ENCODE assay signal across 9 cellular contexts in the genomic region with DNA sequence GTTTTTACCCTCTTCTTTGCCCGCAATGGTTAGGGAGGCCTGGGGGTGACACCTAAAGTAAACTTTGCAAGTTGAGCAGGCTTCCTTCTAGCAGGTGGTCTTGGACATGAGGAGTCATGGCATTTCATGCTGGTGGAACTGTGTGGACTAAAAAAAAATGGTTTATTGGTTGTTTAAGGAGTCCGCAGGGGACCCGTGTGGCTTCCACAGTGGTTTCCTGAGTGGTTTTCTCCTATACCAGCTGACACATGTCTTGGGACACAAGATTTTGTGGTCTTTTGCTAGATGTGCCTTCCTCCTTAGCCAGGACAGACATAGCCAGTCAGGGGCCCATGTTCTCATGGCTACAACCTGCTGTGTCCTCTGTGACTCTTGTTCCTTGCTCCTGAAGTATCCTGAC. TPM values are rescaled to one million over a fixed set of nuclear protein-coding genes. Genes with fewer than 3 reads are reported as not detected.
DNase-seq lines count a peak whose midpoint lies in the region; ATAC-seq, FAIRE-seq and TF ChIP-seq lines count a peak whose summit lies in the region.
"Had no signal": no experiment of that assay in that cellular context is flagged by ENCODE, and none has a peak within 500 bp of the region (broad histone marks: within the 10 kb centered on the region; RNA-seq: fewer than 3 reads in every experiment).

No MANE protein-coding gene starts in this region.

- peak overlapping the region; percentile 80 to 90 for H3K4me3 Mint-ChIP-seq in H9
- H3K4me3 Mint-ChIP-seq in activated T-helper 2 cell treated with anti-CD3 and anti-CD28 coated beads, Interferon-gamma antibody, Interleukin-2, Interleukin-4, amounts not matched to agents 10 μg/mL and 5 μg/mL and 100 μg/mL, durations not matched to agents 14 hours and 24 hours and 36 hours (ENCODE audit: low read depth) = peak overlapping the region; percentile 85

- no peak for FAIRE-seq in A549 (lab: Jason Lieb, UNC)

- TF ChIP-seq CTCF in A549 (IDR thresholded peaks at IDR 0.05) = no peak
- TF ChIP-seq CTCF in H9 (conservative IDR thresholded peaks at IDR 0.05) = no peak
- no peak for TF ChIP-seq CTCF in liver (IDR thresholded peaks at IDR 0.05; ENCODE audit: low read depth, low read length, missing input control)
- no peak for TF ChIP-seq CTCF in foreskin keratinocyte (conservative IDR thresholded peaks at IDR 0.05)

- TF ChIP-seq RAD21 in A549 (conservative IDR thresholded peaks at IDR 0.05 in 1 of 2, IDR thresholded peaks at IDR 0.05 in 1 of 2) (no peak), liver (IDR thresholded peaks at IDR 0.05) (no peak)

- no peak overlapping the region for H2AFZ ChIP-seq in H9 (ENCODE audit: low read length)

- H3K9ac ChIP-seq in H9 (ENCODE audit: extremely low read depth, insufficient read length, low read length) = no peak overlapping the region
- no peak overlapping the region for H3K9ac ChIP-seq in liver (ENCODE audit: low read depth in 1 of 2, low read length in 2 of 2)

- no peak overlapping the region for H3K14ac ChIP-seq in H9 (ENCODE audit: insufficient read depth, low read length)

- no peak overlapping the region for H2BK20ac ChIP-seq in H9 (ENCODE audit: low read depth, low read length, poor library complexity, severe bottlenecking)

- no peak overlapping the region for H3K27ac ChIP-seq in A549
- H3K27ac ChIP-seq in H9 (ENCODE audit: insufficient read length, low read depth, low read length) = no peak overlapping the region
- H3K27ac ChIP-seq in liver (ENCODE audit: low read depth in 1 of 2, low read length in 2 of 2) = no peak overlapping the region
- no peak overlapping the region for H3K27ac ChIP-seq in foreskin keratinocyte

- TF ChIP-seq EP300 in A549 (IDR thresholded peaks at IDR 0.05) = no peak

- H3K9me3 ChIP-seq in A549 (peaks cover 85% of the 10 kb centered on the region), H9 (ENCODE audit: control insufficient read depth, low read depth, low read length) (no peaks in the 10 kb centered on the region), liver (ENCODE audit: control insufficient read depth in 4 of 4, low read length in 3 of 4) (peaks cover 5 to 25% (median 21%) of the 10 kb centered on the region in 4 donors)

- no peak overlapping the region for H4K91ac ChIP-seq in H9 (ENCODE audit: insufficient read length, low read depth, low read length)

- CTCF ChIA-PET in A549 (lab: Yijun Ruan, JAX) = interaction anchor here (1.1 kb wide), 1 partner anchor 10 kb away, joined by 3 read pairs; no protein-coding TSS in a partner anchor

- no peaks in the 10 kb centered on the region for H3K27me3 ChIP-seq in H9 (ENCODE audit: insufficient read depth, low read length)
- H3K27me3 ChIP-seq in liver (ENCODE audit: control insufficient read depth in 4 of 4, insufficient read depth in 4 of 4, low read length in 3 of 4) = no peaks in the 10 kb centered on the region
- peaks cover 8% of the 10 kb centered on the region for H3K27me3 ChIP-seq in foreskin keratinocyte

- H3K18ac ChIP-seq in H9 (ENCODE audit: insufficient read length, low read depth, low read length) = no peak overlapping the region

- H2BK120ac ChIP-seq in H9 (ENCODE audit: low read depth, low read length, poor library complexity, severe bottlenecking) = no peak overlapping the region

- H2AK5ac ChIP-seq in H9 (ENCODE audit: insufficient read length, low read length) = no peak overlapping the region

- H3K4me1 ChIP-seq in A549 = no peaks in the 10 kb centered on the region
- no peaks in the 10 kb centered on the region for H3K4me1 ChIP-seq in H9 (ENCODE audit: insufficient read depth, low read length)
- H3K4me1 ChIP-seq in liver (ENCODE audit: control insufficient read depth in 4 of 4, insufficient read depth in 4 of 4, low read length in 3 of 4) = peaks cover 2 to 18% (median 13%) of the 10 kb centered on the region in 4 donors
- peaks cover 6% of the 10 kb centered on the region for H3K4me1 ChIP-seq in foreskin keratinocyte

- peaks cover 23 to 31% of the 10 kb centered on the region in 2 experiments for H3K4me1 Mint-ChIP-seq in H9
- H3K4me1 Mint-ChIP-seq in activated T-helper 2 cell treated with anti-CD3 and anti-CD28 coated beads, Interferon-gamma antibody, Interleukin-2, Interleukin-4, amounts not matched to agents 10 μg/mL and 5 μg/mL and 100 μg/mL, durations not matched to agents 14 hours and 24 hours and 36 hours (ENCODE audit: low read depth) = peaks cover 25% of the 10 kb centered on the region

- WGBS in A549 (ENCODE audit: missing lambda C conversion rate) = 92% methylated on average over 3 of the region's 3 CpGs
- WGBS in H9 (ENCODE audit: extremely low coverage, insufficient read length, low lambda C conversion rate) = no CpG with 5 or more reads among the region's 3 CpGs
- WGBS in liver = 83% methylated on average over 3 of the region's 3 CpGs

- no peaks in the 10 kb centered on the region for H3K9me3 Mint-ChIP-seq in H9
- H3K9me3 Mint-ChIP-seq in activated T-helper 2 cell treated with anti-CD3 and anti-CD28 coated beads, Interferon-gamma antibody, Interleukin-2, Interleukin-4, amounts not matched to agents 10 μg/mL and 5 μg/mL and 100 μg/mL, durations not matched to agents 14 hours and 24 hours and 36 hours = peaks cover 36% of the 10 kb centered on the region

- no peak overlapping the region for H4K8ac ChIP-seq in H9 (replicated peaks; ENCODE audit: insufficient read length, low read depth, low read length)

- H2BK5ac ChIP-seq in H9 (ENCODE audit: insufficient read length, low read length) = no peak overlapping the region

- H3K4me2 ChIP-seq in A549 = peak overlapping the region; percentile 82
- peak overlapping the region; percentile 81 for H3K4me2 ChIP-seq in H9 (ENCODE audit: insufficient read depth, insufficient read length, low read length)

- H4K20me1 ChIP-seq in H9 (ENCODE audit: control insufficient read depth, insufficient read depth, insufficient read length) = no peaks in the 10 kb centered on the region

- POLR2A ChIA-PET in A549 (lab: Yijun Ruan, JAX) = no interaction called here

- H3K27me3 Mint-ChIP-seq in H9 (ENCODE audit: low read depth) = peaks cover 2% of the 10 kb centered on the region; the same call in 1 of the 2 replicates
- H3K27me3 Mint-ChIP-seq in activated T-helper 2 cell treated with anti-CD3 and anti-CD28 coated beads, Interferon-gamma antibody, Interleukin-2, Interleukin-4, amounts not matched to agents 10 μg/mL and 5 μg/mL and 100 μg/mL, durations not matched to agents 14 hours and 24 hours and 36 hours (ENCODE audit: low read depth) = peaks cover under 1% of the 10 kb centered on the region

- H3K23me2 ChIP-seq in H9 (ENCODE audit: insufficient read length, low read depth, low read length, poor library complexity, severe bottlenecking) = no peaks in the 10 kb centered on the region

- H3K23ac ChIP-seq in H9 (ENCODE audit: insufficient read length, low read depth, low read length) = no peak overlapping the region

- peaks cover 2% of the 10 kb centered on the region; the same call in 1 of the 2 replicates for H3K79me2 ChIP-seq in H9 (ENCODE audit: insufficient read depth, low read length)

- H3T11ph ChIP-seq in H9 (ENCODE audit: low read length) = no peak overlapping the region

- no peak for ATAC-seq in A549
- no peak for ATAC-seq in HG03469 (IDR thresholded peaks at IDR 0.05; ENCODE audit: unreplicated experiment)
- ATAC-seq in foreskin keratinocyte = no peak
- ATAC-seq in HG03095 (IDR thresholded peaks at IDR 0.05; ENCODE audit: unreplicated experiment) = no peak

- no peak overlapping the region for H4K5ac ChIP-seq in H9 (ENCODE audit: insufficient read length, low read depth, low read length)

- H3K56ac ChIP-seq in H9 (ENCODE audit: insufficient read length, low read depth, low read length) = no peak overlapping the region

- H2BK15ac ChIP-seq in H9 (ENCODE audit: low read depth, low read length) = no peak overlapping the region

- H3K79me1 ChIP-seq in H9 (ENCODE audit: insufficient read depth, low read depth, low read length, poor library complexity, severe bottlenecking) = no peaks in the 10 kb centered on the region

- H3K36me3 Mint-ChIP-seq in H9 (ENCODE audit: insufficient read depth in 1 of 3, low read depth in 3 of 3) = peaks cover 5 to 26% (median 24%) of the 10 kb centered on the region in 3 experiments
- peaks cover 46% of the 10 kb centered on the region for H3K36me3 Mint-ChIP-seq in activated T-helper 2 cell treated with anti-CD3 and anti-CD28 coated beads, Interferon-gamma antibody, Interleukin-2, Interleukin-4, amounts not matched to agents 10 μg/mL and 5 μg/mL and 100 μg/mL, durations not matched to agents 14 hours and 24 hours and 36 hours (ENCODE audit: low read depth)

- intact Hi-C loops in activated T-helper 2 cell treated with anti-CD3 and anti-CD28 coated beads, Interferon-gamma antibody, Interleukin-2, Interleukin-4, amounts not matched to agents 10 μg/mL and 5 μg/mL and 100 μg/mL, durations not matched to agents 14 hours and 24 hours and 36 hours (cut with micrococcal nuclease) = loop anchor here (2.0 kb wide), 1 partner anchor 41 kb away; a partner anchor contains a TSS

- no peak overlapping the region for H3K27ac Mint-ChIP-seq in H9
- H3K27ac Mint-ChIP-seq in activated T-helper 2 cell treated with anti-CD3 and anti-CD28 coated beads, Interferon-gamma antibody, Interleukin-2, Interleukin-4, amounts not matched to agents 10 μg/mL and 5 μg/mL and 100 μg/mL, durations not matched to agents 14 hours and 24 hours and 36 hours = no peak overlapping the region

- no peak for TF ChIP-seq POLR2A in A549 (IDR thresholded peaks at IDR 0.05; ENCODE audit: low read length)

- H3K36me3 ChIP-seq in liver (ENCODE audit: control insufficient read depth in 4 of 4, insufficient read depth in 3 of 4, low read depth in 1 of 4, low read length in 3 of 4) = peaks cover 12 to 32% (median 31%) of the 10 kb centered on the region in 4 donors

- H3K4me3 ChIP-seq in A549 = no peak overlapping the region
- H3K4me3 ChIP-seq in liver (ENCODE audit: low read depth in 1 of 3, low read length in 3 of 3) = peak overlapping the region in 2 of 3 donors; percentile 64 to 90

- no peak overlapping the region for H3K4ac ChIP-seq in H9 (ENCODE audit: low read depth, low read length)

- no peak overlapping the region for H2BK12ac ChIP-seq in H9 (ENCODE audit: insufficient read length, low read depth, low read length)

- DNase-seq in A549 (ENCODE audit: low read depth in 1 of 2, low spot score in 1 of 2) (no peak), H9 (no peak), foreskin keratinocyte (no peak)
- DNase-seq in activated T-helper 2 cell treated with anti-CD3 and anti-CD28 coated beads, Interferon-gamma antibody, Interleukin-2, Interleukin-4, amounts not matched to agents 10 μg/mL and 5 μg/mL and 100 μg/mL, durations not matched to agents 14 hours and 24 hours and 36 hours (ENCODE audit: low spot score) = no peak
- no peak for DNase-seq in activated effector memory CD4-positive, alpha-beta T cell treated with anti-CD3 and anti-CD28 coated beads, Interleukin-2, amount 50 U/mL, for 16 hours
- DNase-seq: NCI-H446 had no signal

RNA-seq across cellular contexts. Expression of a gene that starts 1.5 kb away (rescaled TPM):
- polyA plus RNA-seq in A549 (2011; rRNA removed) = 3.9 and 4.4 TPM in 2 replicates
- 0.77 and 1.0 TPM in 2 replicates for polyA plus RNA-seq in A549 (2012; cell fraction: cytosol; rRNA removed)
- polyA plus RNA-seq in A549 (2012; cell fraction: nucleus; rRNA removed) = 0.47 and 1.0 TPM in 2 replicates
- polyA plus RNA-seq in A549 (2017; fragmentation: RNase III; extraction: RNeasy Plus Mini Kit Qiagen cat#74134 plus additional on column Dnase treatment) = 1.4 to 1.5 TPM (median 1.4 TPM) in 3 replicates
- 11.8 TPM in 2 replicates for polyA minus RNA-seq in A549 (2011; rRNA and poly(A)+ RNA removed)
- total RNA-seq in H9 (2021) = 8.2 and 8.4 TPM in 2 replicates
- 4.6 and 5.1 TPM in 2 replicates for total RNA-seq in activated T-helper 2 cell treated with anti-CD3 and anti-CD28 coated beads, Interferon-gamma antibody, Interleukin-2, Interleukin-4, amounts not matched to agents 10 μg/mL and 5 μg/mL and 100 μg/mL, durations not matched to agents 14 hours and 24 hours and 36 hours
- 1 to 10 TPM; 3.8 to 8.4 TPM for total RNA-seq in liver
- under 1 TPM; 0.38 to 0.58 TPM for polyA plus RNA-seq in liver
- total RNA-seq in foreskin keratinocyte = 6.9 TPM in 2 replicates
- 0.54 and 0.79 TPM in 2 replicates for polyA plus RNA-seq in foreskin keratinocyte

RNA-seq across cellular contexts. Expression of a gene that starts 29.3 kb away (rescaled TPM):
- polyA plus RNA-seq in A549 (2011; rRNA removed) (4.8 and 5.5 TPM in 2 replicates), A549 (2017; fragmentation: RNase III; extraction: RNeasy Plus Mini Kit Qiagen cat#74134 plus additional on column Dnase treatment) (2.1 to 2.3 TPM (median 2.3 TPM) in 3 replicates), liver (1 to 10 TPM in 1 of 2 donors, under 1 TPM in 1; 0.90 to 1.3 TPM), foreskin keratinocyte (2.4 and 2.7 TPM in 2 replicates)
- 0.94 and 1.3 TPM in 2 replicates for polyA plus RNA-seq in A549 (2012; cell fraction: cytosol; rRNA removed)
- polyA plus RNA-seq in A549 (2012; cell fraction: nucleus; rRNA removed) = 0.91 and 1.3 TPM in 2 replicates
- polyA minus RNA-seq in A549 (2011; rRNA and poly(A)+ RNA removed) = 9.0 and 10.3 TPM in 2 replicates
- total RNA-seq in H9 (2021) (13.5 and 13.9 TPM in 2 replicates), liver (1 to 10 TPM; 3.2 to 5.6 TPM), foreskin keratinocyte (8.7 and 9.6 TPM in 2 replicates)
- total RNA-seq in activated T-helper 2 cell treated with anti-CD3 and anti-CD28 coated beads, Interferon-gamma antibody, Interleukin-2, Interleukin-4, amounts not matched to agents 10 μg/mL and 5 μg/mL and 100 μg/mL, durations not matched to agents 14 hours and 24 hours and 36 hours = 5.2 and 6.5 TPM in 2 replicates

RNA-seq across cellular contexts. Expression of a gene that starts 41.5 kb away (rescaled TPM):
- polyA plus RNA-seq in A549 (2011; rRNA removed) (16.1 and 23.4 TPM in 2 replicates), A549 (2017; fragmentation: RNase III; extraction: RNeasy Plus Mini Kit Qiagen cat#74134 plus additional on column Dnase treatment) (0.50 to 0.63 TPM (median 0.58 TPM) in 3 replicates), liver (1 to 10 TPM in 1 of 2 donors, under 1 TPM in 1; 0.24 to 2.3 TPM), foreskin keratinocyte (0.30 and 0.47 TPM in 2 replicates)
- polyA plus RNA-seq in A549 (2012; cell fraction: cytosol; rRNA removed) = 2.0 and 2.4 TPM in 2 replicates
- polyA plus RNA-seq in A549 (2012; cell fraction: nucleus; rRNA removed) = 2.0 and 2.7 TPM in 2 replicates
- 274 and 308 TPM in 2 replicates for polyA minus RNA-seq in A549 (2011; rRNA and poly(A)+ RNA removed)
- total RNA-seq in H9 (2021) (65.4 and 65.9 TPM in 2 replicates), liver (10 to 100 TPM; 36.4 to 54.4 TPM), foreskin keratinocyte (45.8 and 54.6 TPM in 2 replicates)
- 35.8 and 40.2 TPM in 2 replicates for total RNA-seq in activated T-helper 2 cell treated with anti-CD3 and anti-CD28 coated beads, Interferon-gamma antibody, Interleukin-2, Interleukin-4, amounts not matched to agents 10 μg/mL and 5 μg/mL and 100 μg/mL, durations not matched to agents 14 hours and 24 hours and 36 hours

RNA-seq across cellular contexts. Expression of a gene that starts 41.6 kb away (rescaled TPM):
- polyA plus RNA-seq in A549 (2011; rRNA removed) = 25.1 and 27.8 TPM in 2 replicates
- 12.2 and 12.4 TPM in 2 replicates for polyA plus RNA-seq in A549 (2012; cell fraction: cytosol; rRNA removed)
- polyA plus RNA-seq in A549 (2012; cell fraction: nucleus; rRNA removed) = 6.4 and 9.2 TPM in 2 replicates
- 12.2 to 15.7 TPM (median 14.5 TPM) in 3 replicates for polyA plus RNA-seq in A549 (2017; fragmentation: RNase III; extraction: RNeasy Plus Mini Kit Qiagen cat#74134 plus additional on column Dnase treatment)
- polyA minus RNA-seq in A549 (2011; rRNA and poly(A)+ RNA removed) = 7.9 and 10.6 TPM in 2 replicates
- 10.0 and 12.4 TPM in 2 replicates for total RNA-seq in H9 (2021)
- total RNA-seq in activated T-helper 2 cell treated with anti-CD3 and anti-CD28 coated beads, Interferon-gamma antibody, Interleukin-2, Interleukin-4, amounts not matched to agents 10 μg/mL and 5 μg/mL and 100 μg/mL, durations not matched to agents 14 hours and 24 hours and 36 hours = 3.8 and 4.1 TPM in 2 replicates
- total RNA-seq in liver = 1 to 10 TPM; 2.8 to 6.1 TPM
- polyA plus RNA-seq in liver = 1 to 10 TPM; 3.1 to 4.2 TPM
- 9.6 and 11.0 TPM in 2 replicates for total RNA-seq in foreskin keratinocyte
- 14.8 and 16.5 TPM in 2 replicates for polyA plus RNA-seq in foreskin keratinocyte

RNA-seq across cellular contexts. Expression of a gene that starts 41.6 kb away (rescaled TPM):
- polyA plus RNA-seq in A549 (2011; rRNA removed) (2.9 TPM in 2 replicates), A549 (2017; fragmentation: RNase III; extraction: RNeasy Plus Mini Kit Qiagen cat#74134 plus additional on column Dnase treatment) (1.7 to 2.1 TPM (median 2.0 TPM) in 3 replicates), liver (under 1 TPM; 0.22 to 0.33 TPM), foreskin keratinocyte (1.1 and 1.4 TPM in 2 replicates)
- 0.36 and 0.52 TPM in 2 replicates for polyA plus RNA-seq in A549 (2012; cell fraction: cytosol; rRNA removed)
- 0.73 and 1.0 TPM in 2 replicates for polyA plus RNA-seq in A549 (2012; cell fraction: nucleus; rRNA removed)
- polyA minus RNA-seq in A549 (2011; rRNA and poly(A)+ RNA removed) = 3.4 and 10.5 TPM in 2 replicates
- total RNA-seq in H9 (2021) (3.5 and 3.8 TPM in 2 replicates), liver (1 to 10 TPM; 1.7 to 1.8 TPM), foreskin keratinocyte (1.7 and 3.2 TPM in 2 replicates)
- total RNA-seq in activated T-helper 2 cell treated with anti-CD3 and anti-CD28 coated beads, Interferon-gamma antibody, Interleukin-2, Interleukin-4, amounts not matched to agents 10 μg/mL and 5 μg/mL and 100 μg/mL, durations not matched to agents 14 hours and 24 hours and 36 hours = 1.3 and 2.0 TPM in 2 replicates
